Comparison of ENCODE assay signal across 8 cellular contexts in genomic region chr2:238847841-238848565, GRCh38. TPM values are rescaled to one million over a fixed set of nuclear protein-coding genes. Genes with fewer than 3 reads are reported as not detected.
A peak's percentile ranks its signal among the peaks of the same experiment; 100 is the strongest.
DNase-seq lines count a peak whose midpoint lies in the region; ATAC-seq and TF ChIP-seq lines count a peak whose summit lies in the region.

TSS of gene TWIST2 (plus strand) at chr2:238848085. CDS start at chr2:238848216, 131 bp downstream.

- TF ChIP-seq EP300 in tibial nerve (IDR thresholded peaks at IDR 0.05): peak in 1 of 2 donors; percentile 49

- no peaks in the 10 kb centered on the region for H3K36me3 ChIP-seq in tibial nerve

- TF ChIP-seq CTCF in coronary artery (IDR thresholded peaks at IDR 0.05) (no peak), lower leg skin (IDR thresholded peaks at IDR 0.05) (no peak), tibial nerve (IDR thresholded peaks at IDR 0.05) (peak in 2 of 5 experiments; percentile 9 to 14)

- TF ChIP-seq POLR2A in lower leg skin (IDR thresholded peaks at IDR 0.05): no peak
- TF ChIP-seq POLR2A in tibial nerve (IDR thresholded peaks at IDR 0.05): peak in 1 of 2 donors; percentile 52

- peaks cover 0 to 64% of the 10 kb centered on the region in 2 donors for H3K27me3 ChIP-seq in tibial nerve

- peak in 2 of 3 experiments; percentile 22 to 43 for DNase-seq in NCI-H1417 (lab: John Stamatoyannopoulos, UW)
- DNase-seq in NCI-H1417 treated with DMSO at 0.1 percent for 48 hours (lab: John Stamatoyannopoulos, UW): no peak
- peak; percentile 88 for DNase-seq in coronary artery (ENCODE audit: low spot score)
- peak; percentile 77 to 96 for DNase-seq in lower leg skin (ENCODE audit: low spot score in 2 of 2)
- peak; percentile 80 to 84 for DNase-seq in tibial nerve (ENCODE audit: low spot score in 2 of 2)
- DNase-seq in KBM-7: no peak

- in situ Hi-C loops in KBM-7 (cut with MboI; ENCODE audit: low pct_unique_long_range_greater_than_20kb, low sequenced_read_pairs): no loop called here

- no peaks in the 10 kb centered on the region for H3K9me3 ChIP-seq in tibial nerve

- intact Hi-C loops in lower leg skin (cut with DNase I; ENCODE audit: low total_unique reads): no loop called here

- WGBS in lower leg skin, 2 donors: 1% methylated on average over 22 to 29 of the region's 79 CpGs
- WGBS in tibial nerve, 2 donors: 0 to 1% methylated on average over 14 to 57 of the region's 79 CpGs

- H3K4me3 ChIP-seq in coronary artery (peak within 1 kb of the TSS; percentile 90), lower leg skin (ENCODE audit: low read depth, poor library complexity, severe bottlenecking) (peak within 1 kb of the TSS; percentile 47), tibial nerve (peak within 1 kb of the TSS; percentile 41 to 61 (median 50))

- peaks cover 0 to 39% (median 7%) of the 10 kb centered on the region in 4 donors for H3K4me1 ChIP-seq in tibial nerve

- H3K27ac ChIP-seq in coronary artery: peak within 1 kb of the TSS; percentile 44 to 92
- H3K27ac ChIP-seq in tibial nerve: peak within 1 kb of the TSS; percentile 55 to 89 (median 78)

- ATAC-seq in HG03521 (IDR thresholded peaks at IDR 0.05; ENCODE audit: unreplicated experiment) (no peak), GM21447 (IDR thresholded peaks at IDR 0.05; ENCODE audit: unreplicated experiment) (no peak)

RNA-seq across cellular contexts. Expression of gene TWIST2, which starts in this region (rescaled TPM):
- total RNA-seq in lower leg skin (10 to 100 TPM; 36.5 to 47.8 (median 38.5) TPM), tibial nerve (100 to 1,000 TPM in 3 of 4 donors, 10 to 100 TPM in 1; 72.5 to 140 (median 106) TPM)

Comparison
In these comparisons a context has a peak if more than half of its experiments do, and no peak if none do; other contexts are left out.
1. DNase-seq: peak in NCI-H1417 (2 of 3), coronary artery (single experiment), lower leg skin (2 of 2) and tibial nerve (2 of 2); none in NCI-H1417 treated with DMSO at 0.1 percent for 48 hours (single experiment) and KBM-7 (single experiment).
2. Peak in every context shown above with its lines, with median percentiles within 50 percentile points of each other: H3K4me3 ChIP-seq.